9 cellular contexts compared by ENCODE assay signal in the genomic region with DNA sequence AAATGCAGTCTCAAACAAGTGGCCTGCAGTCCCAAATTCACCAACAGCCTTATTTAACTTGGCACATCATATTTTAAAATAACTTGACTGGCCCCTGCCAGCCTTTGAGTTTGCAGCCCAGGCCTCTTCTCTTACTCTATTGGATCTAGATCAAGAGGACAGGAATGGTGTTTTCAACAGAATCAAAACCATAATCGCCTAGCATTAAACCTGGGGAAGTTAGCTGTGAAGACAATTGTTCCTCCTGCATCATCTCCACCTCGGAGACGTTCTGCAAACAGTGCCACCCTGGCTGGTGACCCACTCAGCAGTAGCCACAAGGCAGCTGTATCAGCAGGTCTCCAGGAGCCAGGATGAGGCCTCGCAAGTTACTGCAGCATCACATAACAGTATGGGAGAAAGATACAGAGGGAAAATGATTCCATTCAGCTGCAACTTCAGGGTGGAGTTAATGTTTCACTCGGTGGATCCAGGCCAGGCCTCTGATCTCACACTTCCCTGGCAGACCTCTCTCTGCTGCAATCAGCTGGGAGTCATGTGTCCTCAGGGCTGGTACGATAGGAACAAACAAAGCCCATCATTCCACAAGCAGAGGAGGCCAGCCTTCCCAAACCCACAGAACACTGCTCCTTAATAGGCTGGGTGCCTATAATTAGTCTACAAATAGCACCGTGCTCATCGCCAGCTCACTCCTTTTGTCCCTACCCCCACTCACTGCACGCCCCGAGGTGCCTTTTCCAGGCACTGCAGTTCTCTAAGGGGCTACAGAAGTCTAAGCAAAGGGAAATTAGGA. TPM values are rescaled to one million over a fixed set of nuclear protein-coding genes. Genes with fewer than 3 reads are reported as not detected.
DNase-seq lines count a peak whose midpoint lies in the region; ATAC-seq lines count a peak whose summit lies in the region.
"Had no signal": no experiment of that assay in that cellular context is flagged by ENCODE, and none has a peak within 500 bp of the region (broad histone marks: within the 10 kb centered on the region; RNA-seq: fewer than 3 reads in every experiment).

No MANE protein-coding gene starts in this region.

- H4K8ac ChIP-seq in mesendoderm (ENCODE audit: low read depth, low read length) = no peak overlapping the region

- H3K36me3 ChIP-seq in mesendoderm (ENCODE audit: control insufficient read depth, insufficient read depth, low read length) = no peaks in the 10 kb centered on the region

- no peak overlapping the region for H3K4ac ChIP-seq in mesendoderm (ENCODE audit: low read depth, low read length)

- H2BK15ac ChIP-seq in mesendoderm (replicated peaks; ENCODE audit: low read depth) = no peak overlapping the region

- no peak overlapping the region for H3K27ac ChIP-seq in mesendoderm (ENCODE audit: low read depth, low read length)

- no peak overlapping the region for H3K18ac ChIP-seq in mesendoderm (ENCODE audit: low read length)

- H3K4me3 ChIP-seq in mesendoderm (ENCODE audit: low read length) = no peak overlapping the region

- no CpG with 5 or more reads among the region's 10 CpGs for WGBS in mesendoderm (ENCODE audit: extremely low coverage, insufficient coverage, low lambda C conversion rate)

- H2AK5ac ChIP-seq in mesendoderm (ENCODE audit: low read length) = no peak overlapping the region

- H3K4me1 ChIP-seq in mesendoderm (ENCODE audit: control insufficient read depth, low read depth, low read length) = no peaks in the 10 kb centered on the region

- no peaks in the 10 kb centered on the region for H3K27me3 ChIP-seq in mesendoderm (ENCODE audit: insufficient read depth, low read length, poor library complexity)

- H3K56ac ChIP-seq in mesendoderm (ENCODE audit: low read length) = no peak overlapping the region

- no peak overlapping the region for H3K4me2 ChIP-seq in mesendoderm (ENCODE audit: low read length)

- H2BK5ac ChIP-seq in mesendoderm (ENCODE audit: low read length) = no peak overlapping the region

- ATAC-seq in HG03432 (IDR thresholded peaks at IDR 0.05; ENCODE audit: unreplicated experiment) (no peak), HG03565 (IDR thresholded peaks at IDR 0.05; ENCODE audit: unreplicated experiment) (no peak)

- no peak overlapping the region for H3K23ac ChIP-seq in mesendoderm (ENCODE audit: low read length)

- H2BK120ac ChIP-seq in mesendoderm (ENCODE audit: low read depth, low read length) = no peak overlapping the region

- no peak overlapping the region for H4K5ac ChIP-seq in mesendoderm (ENCODE audit: low read length)

- DNase-seq in AG08395 (ENCODE audit: low spot score) = peak; percentile 92
- DNase-seq in NCI-H2029 (lab: John Stamatoyannopoulos, UW) = peak; percentile 57
- peak; percentile 23 to 41 for DNase-seq in dermis microvascular lymphatic vessel endothelial cell (ENCODE audit: low read depth in 2 of 2)
- peak; percentile 57 for DNase-seq in mesendoderm
- no peak for DNase-seq in ecto neural progenitor cell (ENCODE audit: low spot score)
- DNase-seq in GM19240 (ENCODE audit: insufficient read length, low spot score) = no peak

- no peaks in the 10 kb centered on the region for H3K79me1 ChIP-seq in mesendoderm (ENCODE audit: low read length)

- H3K79me2 ChIP-seq in mesendoderm (ENCODE audit: control insufficient read depth, insufficient read depth, low read length) = no peaks in the 10 kb centered on the region

- no peak overlapping the region for H3K9ac ChIP-seq in mesendoderm (ENCODE audit: low read length)

RNA-seq across cellular contexts. Expression of a gene that starts 18.6 kb away (rescaled TPM):
- total RNA-seq in dermis microvascular lymphatic vessel endothelial cell = not detected in 2 replicates
- 0.01 TPM for polyA plus RNA-seq in mesendoderm (2013, experiment 1 of 2)
- 0.01 TPM for polyA plus RNA-seq in mesendoderm (2013, experiment 2 of 2)
- total RNA-seq: activated CD8-positive, alpha-beta memory T cell treated with anti-CD3 and anti-CD28 coated beads for 36 hours had no signal

RNA-seq across cellular contexts. Expression of a gene that starts 29.8 kb away (rescaled TPM):
- total RNA-seq in dermis microvascular lymphatic vessel endothelial cell = under 0.01 and 0.13 TPM in 2 replicates
- 0.14 TPM for polyA plus RNA-seq in mesendoderm (2013, experiment 1 of 2)
- polyA plus RNA-seq in mesendoderm (2013, experiment 2 of 2) = 0.20 TPM

RNA-seq across cellular contexts. Expression of a gene that starts 42.4 kb away (rescaled TPM):
- total RNA-seq in dermis microvascular lymphatic vessel endothelial cell = under 0.01 TPM in 2 replicates
- 0.04 TPM for polyA plus RNA-seq in mesendoderm (2013, experiment 1 of 2)
- 0.04 TPM for polyA plus RNA-seq in mesendoderm (2013, experiment 2 of 2)

RNA-seq across cellular contexts. Expression of a gene that starts 57.1 kb away (rescaled TPM):
- 3.2 and 3.7 TPM in 2 replicates for total RNA-seq in dermis microvascular lymphatic vessel endothelial cell
- 1.9 TPM for polyA plus RNA-seq in mesendoderm (2013, experiment 1 of 2)
- polyA plus RNA-seq in mesendoderm (2013, experiment 2 of 2) = 2.0 TPM

Comparison
In these comparisons a context has a peak if more than half of its experiments do, and no peak if none do; other contexts are left out.
1. DNase-seq: peak in AG08395 (single experiment), NCI-H2029 (single experiment), dermis microvascular lymphatic vessel endothelial cell (2 of 2) and mesendoderm (single experiment); none in ecto neural progenitor cell (single experiment) and GM19240 (single experiment).